In the genomic region with DNA sequence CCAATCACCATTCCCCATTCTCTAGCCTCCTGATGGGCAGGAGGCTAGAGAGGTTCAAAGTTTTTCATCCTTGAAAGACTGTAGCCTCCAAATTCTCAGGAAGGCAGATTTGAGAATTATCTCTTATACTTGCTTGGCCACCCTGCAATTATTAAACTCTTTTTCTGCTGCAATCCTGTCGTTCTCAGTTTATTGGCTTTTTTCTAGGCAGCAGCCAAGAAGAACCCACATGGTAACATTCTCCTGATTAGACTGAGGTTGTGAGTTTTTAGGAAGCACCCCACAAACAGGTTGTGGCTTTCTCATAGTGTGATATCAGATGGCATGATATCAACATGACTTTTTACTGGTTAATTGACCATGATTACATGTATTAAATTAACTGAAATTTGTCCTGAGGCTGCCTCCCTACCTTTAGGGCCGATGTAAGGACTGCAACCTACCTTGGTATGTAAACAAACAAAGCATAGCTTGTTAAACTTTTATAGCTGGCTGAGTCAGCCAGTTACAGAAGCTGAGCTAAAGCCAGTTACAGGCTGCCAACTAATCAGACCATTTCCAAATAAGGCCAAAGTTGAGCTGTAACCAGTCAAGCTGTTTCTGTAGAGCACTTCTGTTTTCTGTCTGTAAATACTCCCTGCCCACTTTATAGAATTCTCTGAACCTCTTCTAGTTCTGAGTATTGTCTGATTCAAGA, we compare ENCODE assay signal across 1 cellular context.
TF ChIP-seq lines count a peak whose summit lies in the region.

No MANE protein-coding gene starts in this region.

TF ChIP-seq in liver, 16 proteins besides CTCF, POLR2A, EP300 and RAD21 (continued from another document):
- TF ChIP-seq, protein P1, sequence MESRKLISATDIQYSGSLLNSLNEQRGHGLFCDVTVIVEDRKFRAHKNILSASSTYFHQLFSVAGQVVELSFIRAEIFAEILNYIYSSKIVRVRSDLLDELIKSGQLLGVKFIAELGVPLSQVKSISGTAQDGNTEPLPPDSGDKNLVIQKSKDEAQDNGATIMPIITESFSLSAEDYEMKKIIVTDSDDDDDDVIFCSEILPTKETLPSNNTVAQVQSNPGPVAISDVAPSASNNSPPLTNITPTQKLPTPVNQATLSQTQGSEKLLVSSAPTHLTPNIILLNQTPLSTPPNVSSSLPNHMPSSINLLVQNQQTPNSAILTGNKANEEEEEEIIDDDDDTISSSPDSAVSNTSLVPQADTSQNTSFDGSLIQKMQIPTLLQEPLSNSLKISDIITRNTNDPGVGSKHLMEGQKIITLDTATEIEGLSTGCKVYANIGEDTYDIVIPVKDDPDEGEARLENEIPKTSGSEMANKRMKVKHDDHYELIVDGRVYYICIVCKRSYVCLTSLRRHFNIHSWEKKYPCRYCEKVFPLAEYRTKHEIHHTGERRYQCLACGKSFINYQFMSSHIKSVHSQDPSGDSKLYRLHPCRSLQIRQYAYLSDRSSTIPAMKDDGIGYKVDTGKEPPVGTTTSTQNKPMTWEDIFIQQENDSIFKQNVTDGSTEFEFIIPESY (IDR thresholded peaks at IDR 0.05): peak; percentile 24
- TF ChIP-seq, protein P2, sequence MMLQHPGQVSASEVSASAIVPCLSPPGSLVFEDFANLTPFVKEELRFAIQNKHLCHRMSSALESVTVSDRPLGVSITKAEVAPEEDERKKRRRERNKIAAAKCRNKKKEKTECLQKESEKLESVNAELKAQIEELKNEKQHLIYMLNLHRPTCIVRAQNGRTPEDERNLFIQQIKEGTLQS (IDR thresholded peaks at IDR 0.05): no peak
